15 cellular contexts compared by ENCODE assay signal in genomic region chr12:109989380-109989779, GRCh38. TPM values are rescaled to one million over a fixed set of nuclear protein-coding genes. Genes with fewer than 3 reads are reported as not detected.
DNase-seq lines count a peak whose midpoint lies in the region; ATAC-seq and TF ChIP-seq lines count a peak whose summit lies in the region.
"Had no signal": no experiment of that assay in that cellular context is flagged by ENCODE, and none has a peak within 500 bp of the region (broad histone marks: within the 10 kb centered on the region; RNA-seq: fewer than 3 reads in every experiment).

No MANE protein-coding gene starts in this region.

- no peaks in the 10 kb centered on the region for H3K27me3 Mint-ChIP-seq in activated T-helper 2 cell treated with anti-CD3 and anti-CD28 coated beads, Interferon-gamma antibody, Interleukin-2, Interleukin-4, amounts not matched to agents 10 μg/mL and 5 μg/mL and 100 μg/mL, durations not matched to agents 14 hours and 24 hours and 36 hours (ENCODE audit: low read depth)
- H3K27me3 Mint-ChIP-seq: central memory CD8-positive, alpha-beta T cell had no signal

- no peak overlapping the region for H3K27ac ChIP-seq in right atrium auricular region

- no peak overlapping the region for H3K4me3 ChIP-seq in right atrium auricular region
- H3K4me3 ChIP-seq: transverse colon had no signal

- H3K4me3 Mint-ChIP-seq in activated T-helper 2 cell treated with anti-CD3 and anti-CD28 coated beads, Interferon-gamma antibody, Interleukin-2, Interleukin-4, amounts not matched to agents 10 μg/mL and 5 μg/mL and 100 μg/mL, durations not matched to agents 14 hours and 24 hours and 36 hours (ENCODE audit: low read depth): no peak overlapping the region
- H3K4me3 Mint-ChIP-seq: central memory CD8-positive, alpha-beta T cell had no signal

- intact Hi-C loops in Right ventricle myocardium superior (cut with DNase I): no loop called here
- intact Hi-C loops in activated T-helper 2 cell treated with anti-CD3 and anti-CD28 coated beads, Interferon-gamma antibody, Interleukin-2, Interleukin-4, amounts not matched to agents 10 μg/mL and 5 μg/mL and 100 μg/mL, durations not matched to agents 14 hours and 24 hours and 36 hours (cut with micrococcal nuclease): no loop called here

- no peaks in the 10 kb centered on the region for H3K27me3 ChIP-seq in right atrium auricular region
- H3K27me3 ChIP-seq: transverse colon had no signal

- H3K27ac Mint-ChIP-seq in activated T-helper 2 cell treated with anti-CD3 and anti-CD28 coated beads, Interferon-gamma antibody, Interleukin-2, Interleukin-4, amounts not matched to agents 10 μg/mL and 5 μg/mL and 100 μg/mL, durations not matched to agents 14 hours and 24 hours and 36 hours: peak overlapping the region; percentile 52

- no peak for TF ChIP-seq CTCF in right atrium auricular region (IDR thresholded peaks at IDR 0.05)

- H3K9me3 Mint-ChIP-seq in activated T-helper 2 cell treated with anti-CD3 and anti-CD28 coated beads, Interferon-gamma antibody, Interleukin-2, Interleukin-4, amounts not matched to agents 10 μg/mL and 5 μg/mL and 100 μg/mL, durations not matched to agents 14 hours and 24 hours and 36 hours: no peaks in the 10 kb centered on the region
- H3K9me3 Mint-ChIP-seq: central memory CD8-positive, alpha-beta T cell had no signal

- peaks cover 44% of the 10 kb centered on the region for H3K4me1 Mint-ChIP-seq in activated T-helper 2 cell treated with anti-CD3 and anti-CD28 coated beads, Interferon-gamma antibody, Interleukin-2, Interleukin-4, amounts not matched to agents 10 μg/mL and 5 μg/mL and 100 μg/mL, durations not matched to agents 14 hours and 24 hours and 36 hours (ENCODE audit: low read depth)

- H3K36me3 ChIP-seq in right atrium auricular region: peaks cover 52% of the 10 kb centered on the region

- H3K4me1 ChIP-seq in right atrium auricular region: peaks cover 0 to 16% of the 10 kb centered on the region in 2 donors

- no peaks in the 10 kb centered on the region for H3K9me3 ChIP-seq in right atrium auricular region
- H3K9me3 ChIP-seq: transverse colon had no signal

- peaks cover 68% of the 10 kb centered on the region for H3K36me3 Mint-ChIP-seq in activated T-helper 2 cell treated with anti-CD3 and anti-CD28 coated beads, Interferon-gamma antibody, Interleukin-2, Interleukin-4, amounts not matched to agents 10 μg/mL and 5 μg/mL and 100 μg/mL, durations not matched to agents 14 hours and 24 hours and 36 hours (ENCODE audit: low read depth)

- DNase-seq in right atrium auricular region (ENCODE audit: low spot score) (peak; percentile 32), Right ventricle myocardium superior (no peak), myocyte (ENCODE audit: low read depth) (peak; percentile 55)
- DNase-seq in activated T-helper 2 cell treated with anti-CD3 and anti-CD28 coated beads, Interferon-gamma antibody, Interleukin-2, Interleukin-4, amounts not matched to agents 10 μg/mL and 5 μg/mL and 100 μg/mL, durations not matched to agents 14 hours and 24 hours and 36 hours (ENCODE audit: low spot score): no peak
- DNase-seq: activated effector memory CD4-positive, alpha-beta T cell treated with anti-CD3 and anti-CD28 coated beads, Interleukin-2, amount 50 U/mL, for 16 hours; anterior cingulate cortex; Calu3; NCI-H1694; occipital lobe; stimulated activated naive CD4-positive, alpha-beta T cell; transverse colon had no signal

- ATAC-seq in Right ventricle myocardium superior (ENCODE audit: poor library complexity) (no peak), GM18868 (IDR thresholded peaks at IDR 0.05; ENCODE audit: unreplicated experiment) (no peak), HG02763 (IDR thresholded peaks at IDR 0.05; ENCODE audit: unreplicated experiment) (no peak), HG02642 (IDR thresholded peaks at IDR 0.05; ENCODE audit: poor library complexity, unreplicated experiment) (no peak)

RNA-seq across cellular contexts. Expression of gene GIT2, which starts 6.8 kb away (rescaled TPM):
- total RNA-seq in right atrium auricular region (10 to 100 TPM; 24.8 to 26.8 TPM), Right ventricle myocardium superior (41.5 TPM), myocyte (26.7 and 34.2 TPM in 2 replicates)
- total RNA-seq in activated T-helper 2 cell treated with anti-CD3 and anti-CD28 coated beads, Interferon-gamma antibody, Interleukin-2, Interleukin-4, amounts not matched to agents 10 μg/mL and 5 μg/mL and 100 μg/mL, durations not matched to agents 14 hours and 24 hours and 36 hours: 71.1 and 72.3 TPM in 2 replicates
- 24.3 TPM for polyA plus RNA-seq in myocyte (2012)

RNA-seq across cellular contexts. Expression of gene ANKRD13A, which starts 9.8 kb away (rescaled TPM):
- total RNA-seq in right atrium auricular region (10 to 100 TPM; 26.0 to 31.8 TPM), Right ventricle myocardium superior (24.7 TPM), myocyte (52.4 and 66.6 TPM in 2 replicates)
- total RNA-seq in activated T-helper 2 cell treated with anti-CD3 and anti-CD28 coated beads, Interferon-gamma antibody, Interleukin-2, Interleukin-4, amounts not matched to agents 10 μg/mL and 5 μg/mL and 100 μg/mL, durations not matched to agents 14 hours and 24 hours and 36 hours: 53.3 and 59.9 TPM in 2 replicates
- 27.3 TPM for polyA plus RNA-seq in myocyte (2012)

RNA-seq across cellular contexts. Expression of gene C12orf76, which starts 58.9 kb away (rescaled TPM):
- total RNA-seq in right atrium auricular region (1 to 10 TPM; 8.6 to 9.0 TPM), Right ventricle myocardium superior (6.7 TPM), myocyte (10.7 and 11.8 TPM in 2 replicates)
- 24.8 and 25.2 TPM in 2 replicates for total RNA-seq in activated T-helper 2 cell treated with anti-CD3 and anti-CD28 coated beads, Interferon-gamma antibody, Interleukin-2, Interleukin-4, amounts not matched to agents 10 μg/mL and 5 μg/mL and 100 μg/mL, durations not matched to agents 14 hours and 24 hours and 36 hours
- 13.7 TPM for polyA plus RNA-seq in myocyte (2012)

Comparison
In these comparisons a context has a peak if more than half of its experiments do, and no peak if none do; other contexts are left out.
1. DNase-seq: peak in right atrium auricular region (single experiment) and myocyte (single experiment); none in Right ventricle myocardium superior (single experiment) and activated T-helper 2 cell treated with anti-CD3 and anti-CD28 coated beads, Interferon-gamma antibody, Interleukin-2, Interleukin-4, amounts not matched to agents 10 μg/mL and 5 μg/mL and 100 μg/mL, durations not matched to agents 14 hours and 24 hours and 36 hours (single experiment).